ENCODE assay signal across 7 cellular contexts in genomic region chr2:196737046-196737445, GRCh38.
"Had no signal": no experiment of that assay in that cellular context is flagged by ENCODE, and none has a peak within 500 bp of the region (broad histone marks: within the 10 kb centered on the region; RNA-seq: fewer than 3 reads in every experiment).

No MANE protein-coding gene starts in this region.

- H3K4me3 ChIP-seq: K562 had no signal

- DNase-seq: IMR-90, KBM-7, KG1 had no signal

- ATAC-seq: K562 had no signal

- H3K27ac ChIP-seq: HL-60, KMS-11 had no signal

- H3K4me2 ChIP-seq: KMS-11 had no signal

- FAIRE-seq: HTR-8/SVneo, K562 had no signal

- H3K9ac ChIP-seq: KMS-11 had no signal
